Comparison of ENCODE assay signal across 1 cellular context in genomic region chr12:5123921-5124320, GRCh38.
TF ChIP-seq lines count a peak whose summit lies in the region.

No MANE protein-coding gene starts in this region.

TF ChIP-seq in SK-N-SH treated with all-trans-retinoic acid at 6 μM for 48 hours, 23 proteins besides CTCF, POLR2A, EP300 and RAD21:
- TF ChIP-seq SNAI2 (CRISPR knock-in tag; IDR thresholded peaks at IDR 0.05) = no peak
TF ChIP-seq in SK-N-SH treated with all-trans-retinoic acid at 6 μM for 48 hours: peak in this region for 0.
